In genomic region chr2:189265696-189266320, GRCh38 we compare ENCODE assay signal across 20 cellular contexts.
DNase-seq lines count a peak whose midpoint lies in the region; FAIRE-seq and TF ChIP-seq lines count a peak whose summit lies in the region.
"Had no signal": no experiment of that assay in that cellular context is flagged by ENCODE, and none has a peak within 500 bp of the region (broad histone marks: within the 10 kb centered on the region; RNA-seq: fewer than 3 reads in every experiment).

No MANE protein-coding gene starts in this region.

- no peak for FAIRE-seq in bronchial epithelial cell (lab: Jason Lieb, UNC)
- FAIRE-seq: GM12891 had no signal

- no peaks in the 10 kb centered on the region for H3K36me3 ChIP-seq in bronchial epithelial cell (ENCODE audit: control insufficient read depth, insufficient read depth, low read length)
- H3K36me3 ChIP-seq: MG63 had no signal

- H3K4me3 ChIP-seq in bronchial epithelial cell (ENCODE audit: low read depth, low read length) = no peak overlapping the region
- H3K4me3 ChIP-seq: MG63, SK-N-MC had no signal

- DNase-seq in EH (ENCODE audit: low read depth) (peak; percentile 50), HCEC 1CT (peak; percentile 61), bronchial epithelial cell (ENCODE audit: low read depth) (peak; percentile 89), iris pigment epithelial cell (ENCODE audit: low read depth) (peak; percentile 76), NCI-H226 (no peak), NCI-H526 treated with DMSO at 0.1 percent for 48 hours (lab: John Stamatoyannopoulos, UW) (no peak)
- DNase-seq in stimulated activated CD4-positive, alpha-beta T cell treated with anti-CD3 and anti-CD28 coated beads, Interleukin-2, amount 100 ng/mL, for 24 hours = no peak
- DNase-seq: COR-L47, DMS 273 treated with DMSO at 0.1 percent for 48 hours, GOT3, MG63, NCI-H1048, NCI-H1436, NCI-H1930, NCI-H69, OCI-M1, SHP77, T-helper 1 cell had no signal

- H3K27me3 ChIP-seq in bronchial epithelial cell (ENCODE audit: control insufficient read depth, insufficient read depth, low read length) = no peaks in the 10 kb centered on the region
- H3K27me3 ChIP-seq: MG63 had no signal

- no peak for TF ChIP-seq CTCF in bronchial epithelial cell (IDR thresholded peaks at IDR 0.05; ENCODE audit: insufficient read depth, low read length, severe bottlenecking)

Comparison
In these comparisons a context has a peak if more than half of its experiments do, and no peak if none do; other contexts are left out.
1. DNase-seq: peak in EH (single experiment), HCEC 1CT (single experiment), bronchial epithelial cell (single experiment) and iris pigment epithelial cell (single experiment); none in NCI-H226 (single experiment), NCI-H526 treated with DMSO at 0.1 percent for 48 hours (single experiment) and stimulated activated CD4-positive, alpha-beta T cell treated with anti-CD3 and anti-CD28 coated beads, Interleukin-2, amount 100 ng/mL, for 24 hours (0 of 2).